In the genomic region with DNA sequence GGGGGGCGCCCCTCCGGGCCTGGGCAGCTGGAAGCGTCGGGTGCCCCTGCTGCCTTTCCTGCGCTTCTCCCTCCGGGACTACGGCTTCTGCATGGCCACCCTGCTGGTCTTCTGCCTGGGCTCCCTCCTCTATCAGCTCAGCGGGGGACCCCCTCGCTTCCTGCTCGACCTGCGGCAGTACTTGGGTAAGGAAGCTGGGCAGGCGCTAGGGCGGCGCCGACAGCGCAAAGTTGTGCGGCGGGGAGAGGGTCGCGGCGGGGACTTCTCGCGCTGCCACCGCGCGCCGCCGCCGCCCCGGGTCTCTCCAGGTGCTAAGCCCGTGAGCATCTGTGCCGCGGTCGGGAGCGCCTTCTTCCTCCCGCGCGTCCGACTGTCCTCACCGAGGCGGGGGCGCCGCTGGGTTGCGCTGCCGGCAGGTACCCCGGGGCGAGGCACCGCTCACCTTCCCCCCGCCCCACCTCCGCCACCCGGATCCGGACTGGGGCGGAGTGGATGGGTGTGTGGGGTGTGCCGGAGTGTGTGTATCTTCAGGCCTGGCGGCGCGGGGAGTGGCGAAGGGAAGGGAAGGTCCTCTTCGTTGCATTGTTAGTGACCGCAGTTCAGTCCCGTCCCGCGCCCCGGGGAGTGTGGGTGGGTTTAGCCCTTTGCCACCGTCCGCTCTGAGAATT, we compare ENCODE assay signal across 8 cellular contexts. TPM values are rescaled to one million over a fixed set of nuclear protein-coding genes. Genes with fewer than 3 reads are reported as not detected.
DNase-seq lines count a peak whose midpoint lies in the region; ATAC-seq and TF ChIP-seq lines count a peak whose summit lies in the region.

No MANE protein-coding gene starts in this region.

- no peak overlapping the region for H3K27ac Mint-ChIP-seq in activated naive CD8-positive, alpha-beta T cell

- TF ChIP-seq POLR2A in prostate gland (IDR thresholded peaks at IDR 0.05) = peak; percentile 30

- peak; percentile 24 for ATAC-seq in HG02623 (IDR thresholded peaks at IDR 0.05; ENCODE audit: unreplicated experiment)

- TF ChIP-seq CTCF in left ventricle myocardium inferior (IDR thresholded peaks at IDR 0.05; ENCODE audit: borderline replicate concordance) (no peak), prostate gland (IDR thresholded peaks at IDR 0.05) (peak in 2 of 4 experiments; percentile 3 to 13)

- H3K4me3 ChIP-seq in left ventricle myocardium inferior (peak overlapping the region; percentile 86), prostate gland (peak overlapping the region; percentile 61 to 65)

- DNase-seq in RKO (ENCODE audit: low spot score) = peak; percentile 55
- peak; percentile 36 for DNase-seq in left ventricle myocardium inferior
- DNase-seq in prostate gland (ENCODE audit: low spot score) = peak; percentile 58
- DNase-seq in NCI-H526 treated with DMSO at 0.1 percent for 48 hours (lab: John Stamatoyannopoulos, UW) = no peak
- no peak for DNase-seq in GOT3 (lab: John Stamatoyannopoulos, UW)

- peak overlapping the region; percentile 86 for H3K9ac ChIP-seq in ES-I3 (ENCODE audit: low read depth, low read length)

- H3K27ac ChIP-seq in left ventricle myocardium inferior (replicated peaks) (peak overlapping the region; percentile 89), prostate gland (peak overlapping the region; percentile 72 to 83)

- H3K4me1 ChIP-seq in ES-I3 (ENCODE audit: insufficient read depth, low read length) (peaks cover 22% of the 10 kb centered on the region), left ventricle myocardium inferior (peaks cover 22% of the 10 kb centered on the region), prostate gland (replicated peaks) (no peaks in the 10 kb centered on the region)

- intact Hi-C loops in left ventricle myocardium inferior (cut with micrococcal nuclease) (loop anchor here (2.0 kb wide), 1 partner anchor 199 kb away; no protein-coding TSS in a partner anchor), prostate gland (cut with DNase I) (loop anchor here (2.0 to 10.0 kb wide), 3 partner anchors 173 to 285 kb away; no protein-coding TSS in a partner anchor)

- H3K36me3 ChIP-seq in ES-I3 (ENCODE audit: insufficient read depth, low read length) (no peaks in the 10 kb centered on the region), left ventricle myocardium inferior (no peaks in the 10 kb centered on the region), prostate gland (no peaks in the 10 kb centered on the region)

- under 1% methylated on average over 36 of the region's 66 CpGs for WGBS in prostate gland

- peaks cover 16% of the 10 kb centered on the region for H3K4me1 Mint-ChIP-seq in activated naive CD8-positive, alpha-beta T cell (ENCODE audit: low read depth)

- no peaks in the 10 kb centered on the region; the same call in 1 of the 2 replicates for H3K9me3 ChIP-seq in ES-I3 (ENCODE audit: control insufficient read depth, insufficient read depth, low read length)
- H3K9me3 ChIP-seq in left ventricle myocardium inferior (replicated peaks) = no peaks in the 10 kb centered on the region
- H3K9me3 ChIP-seq in prostate gland = no peaks in the 10 kb centered on the region

- H3K27me3 ChIP-seq in left ventricle myocardium inferior (ENCODE audit: low read depth) (peaks cover 19% of the 10 kb centered on the region), prostate gland (replicated peaks; ENCODE audit: insufficient read depth) (no peaks in the 10 kb centered on the region)

- no peaks in the 10 kb centered on the region for H3K9me3 Mint-ChIP-seq in activated naive CD8-positive, alpha-beta T cell (ENCODE audit: low read depth)

- H3K4me3 Mint-ChIP-seq in activated naive CD8-positive, alpha-beta T cell = peak overlapping the region; percentile 83

- no peaks in the 10 kb centered on the region for H3K36me3 Mint-ChIP-seq in activated naive CD8-positive, alpha-beta T cell

- H3K27me3 Mint-ChIP-seq in activated naive CD8-positive, alpha-beta T cell = peaks cover 23% of the 10 kb centered on the region

RNA-seq across cellular contexts. Expression of gene UST, which starts 0.8 kb away (rescaled TPM):
- total RNA-seq in left ventricle myocardium inferior (3.3 TPM), prostate gland (10 to 100 TPM in 1 of 2 donors, 1 to 10 TPM in 1; 6.6 to 12.9 TPM)

Comparison
In these comparisons a context has a peak if more than half of its experiments do, and no peak if none do; other contexts are left out.
1. DNase-seq: peak in RKO (single experiment), left ventricle myocardium inferior (single experiment) and prostate gland (single experiment); none in NCI-H526 treated with DMSO at 0.1 percent for 48 hours (single experiment) and GOT3 (single experiment).